Comparison of ENCODE assay signal across 20 cellular contexts in genomic region chr3:182637350-182638197, GRCh38.
"Had no signal": no experiment of that assay in that cellular context is flagged by ENCODE, and none has a peak within 500 bp of the region (broad histone marks: within the 10 kb centered on the region; RNA-seq: fewer than 3 reads in every experiment).

No MANE protein-coding gene starts in this region.

- H3K9me3 ChIP-seq: thyroid gland, uterus had no signal

- H3K27ac ChIP-seq: cardiac muscle cell, heart left ventricle, thyroid gland, uterus had no signal

- ATAC-seq: activated CD8-positive, alpha-beta memory T cell treated with anti-CD3 and anti-CD28 coated beads, Interleukin-2, amount 10 ng/mL, durations not matched to agents 7 days and 5 days; activated T-helper 17 cell treated with anti-CD3 and anti-CD28 coated beads, Interleukin-2, amount 50 U/mL, for 72 hours; heart left ventricle had no signal

- H3K4me3 ChIP-seq: cardiac muscle cell, heart left ventricle, thyroid gland, uterus had no signal

- H3K4me1 ChIP-seq: heart left ventricle, thyroid gland, uterus had no signal

- H3K27me3 ChIP-seq: cardiac muscle cell, thyroid gland, uterus had no signal

- H3K36me3 ChIP-seq: cardiac muscle cell, heart left ventricle, thyroid gland, uterus had no signal

- DNase-seq: activated B cell treated with CpG ODN at 0.5 μM for 24 hours; activated CD4-positive, alpha-beta memory T cell treated with anti-CD3 and anti-CD28 coated beads for 36 hours; activated CD4-positive, alpha-beta T cell treated with anti-CD3 and anti-CD28 coated beads for 4 hours; activated CD8-positive, alpha-beta memory T cell treated with anti-CD3 and anti-CD28 coated beads, Interleukin-2, amount 10 ng/mL, durations not matched to agents 7 days and 5 days; activated naive CD4-positive, alpha-beta T cell; activated naive CD8-positive, alpha-beta T cell treated with anti-CD3 and anti-CD28 coated beads for 36 hours; activated T-cell treated with anti-CD3 and anti-CD28 coated beads, Interleukin-2, amount 50 U/mL, for 1 hour; amniotic stem cell; dermis blood vessel endothelial cell; effector memory CD4-positive, alpha-beta T cell; heart left ventricle; kidney glomerular epithelial cell; mesendoderm; stimulated activated naive CD4-positive, alpha-beta T cell; T-helper 1 cell; T-helper 9 cell; thyroid gland; uterus had no signal
